ENCODE assay signal across 11 cellular contexts in genomic region chr20:36833275-36834020, GRCh38. TPM values are rescaled to one million over a fixed set of nuclear protein-coding genes. Genes with fewer than 3 reads are reported as not detected.
A peak's percentile ranks its signal among the peaks of the same experiment; 100 is the strongest.
DNase-seq lines count a peak whose midpoint lies in the region; ATAC-seq and TF ChIP-seq lines count a peak whose summit lies in the region.
"Had no signal": no experiment of that assay in that cellular context is flagged by ENCODE, and none has a peak within 500 bp of the region (broad histone marks: within the 10 kb centered on the region; RNA-seq: fewer than 3 reads in every experiment).

No MANE protein-coding gene starts in this region.

- TF ChIP-seq POLR2A in prostate gland (IDR thresholded peaks at IDR 0.05) = no peak

- 69% methylated on average over 19 of the region's 19 CpGs for WGBS in prostate gland

- H4K20me1 ChIP-seq in fibroblast of lung (ENCODE audit: control insufficient read depth, extremely low read depth, insufficient read depth, low read length) = no peaks in the 10 kb centered on the region

- TF ChIP-seq CTCF in fibroblast of lung (conservative IDR thresholded peaks at IDR 0.05 in 1 of 2, IDR thresholded peaks at IDR 0.05 in 1 of 2; ENCODE audit: low read depth in 1 of 2, low read length in 2 of 2) (no peak), prostate gland (IDR thresholded peaks at IDR 0.05) (no peak)

- H3K4me1 ChIP-seq in ACC112 (ENCODE audit: control insufficient read depth, insufficient read depth, low read length, unreplicated experiment) (peaks cover 45% of the 10 kb centered on the region), fibroblast of lung (ENCODE audit: control insufficient read depth, extremely low read depth, insufficient read depth, low read length) (peaks cover 51% of the 10 kb centered on the region), prostate gland (replicated peaks) (peaks cover 4% of the 10 kb centered on the region)

- H3K36me3 ChIP-seq in ACC112 (ENCODE audit: insufficient read depth, low read length) (0 out of 2 replicates have a peak, but pooled peaks cover 4% of the 10 kb centered on the region), fibroblast of lung (ENCODE audit: control insufficient read depth, insufficient read depth, low read length) (peaks cover 13% of the 10 kb centered on the region), prostate gland (peaks cover 0 to 4% of the 10 kb centered on the region in 2 donors)

- no peak overlapping the region for H2AFZ ChIP-seq in ACC112 (ENCODE audit: low read length, unreplicated experiment)
- H2AFZ ChIP-seq in fibroblast of lung (ENCODE audit: low read length) = no peak overlapping the region

- H3K9me3 ChIP-seq in fibroblast of lung (ENCODE audit: control insufficient read depth, insufficient read depth, low read depth, low read length) = no peaks in the 10 kb centered on the region
- H3K9me3 ChIP-seq in prostate gland = no peaks in the 10 kb centered on the region

- no peaks in the 10 kb centered on the region for H3K27me3 ChIP-seq in ACC112 (ENCODE audit: insufficient read depth, low read length)
- no peaks in the 10 kb centered on the region for H3K27me3 ChIP-seq in fibroblast of lung (ENCODE audit: control insufficient read depth, insufficient read depth, low read length)
- H3K27me3 ChIP-seq in prostate gland (replicated peaks; ENCODE audit: insufficient read depth) = no peaks in the 10 kb centered on the region

- peaks cover 12% of the 10 kb centered on the region for H3K79me2 ChIP-seq in ACC112 (ENCODE audit: control insufficient read depth, insufficient read depth, low read length, unreplicated experiment)
- H3K79me2 ChIP-seq in fibroblast of lung (ENCODE audit: control insufficient read depth, insufficient read depth, low read length) = peaks cover 44% of the 10 kb centered on the region

- in situ Hi-C loops in ACHN (cut with HindIII; ENCODE audit: low pct_ligation_motif_present, low pct_unique_long_range_greater_than_20kb, low sequenced_read_pairs) = no loop called here

- no peak overlapping the region for H3K9ac ChIP-seq in fibroblast of lung (ENCODE audit: insufficient read depth, low read length)

- intact Hi-C loops in prostate gland (cut with DNase I) = no loop called here

- no peak for ATAC-seq in GM18870 (IDR thresholded peaks at IDR 0.05; ENCODE audit: unreplicated experiment)
- no peak for ATAC-seq in GM21515 (IDR thresholded peaks at IDR 0.05; ENCODE audit: unreplicated experiment)

- H3K4me3 ChIP-seq in ACC112 (ENCODE audit: low read depth, low read length) = no peak overlapping the region
- H3K4me3 ChIP-seq in fibroblast of lung (replicated peaks in 1 of 4; ENCODE audit: control extremely low read depth in 1 of 4, insufficient read depth in 1 of 4, low read depth in 3 of 4, low read length in 4 of 4) = no peak overlapping the region
- no peak overlapping the region for H3K4me3 ChIP-seq in prostate gland

- peak; percentile 58 for DNase-seq in NCI-H446 treated with DMSO at 0.1 percent for 48 hours (lab: John Stamatoyannopoulos, UW)
- peak in 1 of 2 donors; percentile 90 for DNase-seq in fibroblast of lung (ENCODE audit: low read depth in 2 of 2)
- DNase-seq in prostate gland (ENCODE audit: low spot score) = no peak
- DNase-seq in ACHN = no peak
- DNase-seq in foreskin melanocyte = no peak
- DNase-seq: SIG-M5; stimulated activated CD4-positive, alpha-beta T cell treated with anti-CD3 and anti-CD28 coated beads, Interleukin-15, amount 100 ng/mL, for 24 hours had no signal

- H3K27ac ChIP-seq in ACC112 (ENCODE audit: low read depth, low read length) (peak overlapping the region; percentile 94), fibroblast of lung (ENCODE audit: insufficient read depth, low read length) (peak overlapping the region; percentile 87), prostate gland (peak overlapping the region; percentile 66 to 67)
- H3K27ac ChIP-seq: C4-2B had no signal

- peak overlapping the region; percentile 21 for H3K4me2 ChIP-seq in fibroblast of lung (ENCODE audit: extremely low read depth, insufficient read depth, low read length)

RNA-seq across cellular contexts. Expression of gene TLDC2, which starts 42.5 kb away (rescaled TPM):
- total RNA-seq in fibroblast of lung (under 0.01 TPM in 1 of 2 replicates, not detected in the other), prostate gland (1 to 10 TPM in 1 of 2 donors, under 1 TPM in 1; 0.14 to 1.3 TPM)
- 0.09 TPM in 2 replicates for polyA plus RNA-seq in fibroblast of lung
- polyA plus RNA-seq in fibroblast of lung (2012) = 0.06 TPM in 1 of 2 replicates, not detected in the other
- not detected in 2 replicates for polyA minus RNA-seq in fibroblast of lung (ENCODE audit: low replicate concordance)

RNA-seq across cellular contexts. Expression of gene DSN1, which starts 59.9 kb away (rescaled TPM):
- 4.6 and 8.3 TPM in 2 replicates for total RNA-seq in fibroblast of lung
- 13.4 and 24.0 TPM in 2 replicates for polyA plus RNA-seq in fibroblast of lung
- 8.5 and 15.8 TPM in 2 replicates for polyA plus RNA-seq in fibroblast of lung (2012)
- polyA minus RNA-seq in fibroblast of lung (ENCODE audit: low replicate concordance) = 1.5 and 5.7 TPM in 2 replicates
- total RNA-seq in prostate gland = 10 to 100 TPM; 13.0 to 17.1 TPM
